Comparison of ENCODE assay signal across 13 cellular contexts in genomic region chr5:79464278-79464677, GRCh38. TPM values are rescaled to one million over a fixed set of nuclear protein-coding genes. Genes with fewer than 3 reads are reported as not detected.
A peak's percentile ranks its signal among the peaks of the same experiment; 100 is the strongest.
DNase-seq lines count a peak whose midpoint lies in the region; ATAC-seq, FAIRE-seq and TF ChIP-seq lines count a peak whose summit lies in the region.
"Had no signal": no experiment of that assay in that cellular context is flagged by ENCODE, and none has a peak within 500 bp of the region (broad histone marks: within the 10 kb centered on the region; RNA-seq: fewer than 3 reads in every experiment).

No MANE protein-coding gene starts in this region.

- TF ChIP-seq CTCF in A549 (IDR thresholded peaks at IDR 0.05) (no peak), HCT116 (IDR thresholded peaks at IDR 0.05 in 2 of 3, conservative IDR thresholded peaks at IDR 0.05 in 1 of 3; ENCODE audit: borderline replicate concordance in 1 of 3, insufficient read depth in 1 of 3, low read depth in 2 of 3, low read length in 2 of 3) (no peak), chondrocyte (IDR thresholded peaks at IDR 0.05) (no peak), upper lobe of left lung (IDR thresholded peaks at IDR 0.05) (no peak)

- H3K27ac Mint-ChIP-seq in chondrocyte (ENCODE audit: unreplicated experiment) = peak overlapping the region; percentile 20
- H3K27ac Mint-ChIP-seq: CD8-positive, alpha-beta T cell had no signal

- H3K4me1 Mint-ChIP-seq in chondrocyte (ENCODE audit: low read depth) = peaks cover 17% of the 10 kb centered on the region

- intact Hi-C loops in HCT116 (cut with micrococcal nuclease) = loop anchor here (1.0 to 10.0 kb wide), 4 partner anchors 208 to 559 kb away; no protein-coding TSS in a partner anchor

- no peak overlapping the region for H3K9ac ChIP-seq in HCT116 (ENCODE audit: low read length)
- no peak overlapping the region for H3K9ac ChIP-seq in mesendoderm (ENCODE audit: low read length)
- H3K9ac ChIP-seq: BLaER1 treated with 17β-estradiol and CSF1 and Interleukin-3, amounts not matched to agents 10 nM and 100 nM had no signal

- H3K4me3 ChIP-seq in A549 (no peak overlapping the region), HCT116 (replicated peaks in 1 of 2; ENCODE audit: low read depth in 1 of 2, low read length in 2 of 2) (no peak overlapping the region), neuron (ENCODE audit: low read length) (no peak overlapping the region), mesendoderm (ENCODE audit: low read length) (no peak overlapping the region), upper lobe of left lung (no peak overlapping the region)
- H3K4me3 ChIP-seq: BLaER1 treated with 17β-estradiol and CSF1 and Interleukin-3, amounts not matched to agents 10 nM and 100 nM had no signal

- no peak overlapping the region for H4K8ac ChIP-seq in mesendoderm (ENCODE audit: low read depth, low read length)

- H3K9me3 ChIP-seq in A549 (no peaks in the 10 kb centered on the region), HCT116 (ENCODE audit: control insufficient read depth in 1 of 2, insufficient read depth in 1 of 2, low read depth in 1 of 2, low read length in 2 of 2) (no peaks in the 10 kb centered on the region), neuron (ENCODE audit: low read length) (no peaks in the 10 kb centered on the region), upper lobe of left lung (no peaks in the 10 kb centered on the region)
- H3K9me3 ChIP-seq: BLaER1 treated with 17β-estradiol and CSF1 and Interleukin-3, amounts not matched to agents 10 nM and 100 nM had no signal

- H2AFZ ChIP-seq in HCT116 (ENCODE audit: low read depth, low read length, poor library complexity, severe bottlenecking) (no peak overlapping the region), neuron (ENCODE audit: low read depth, low read length) (peak overlapping the region; percentile 65)

- TF ChIP-seq EP300 in A549 (IDR thresholded peaks at IDR 0.05) (no peak), upper lobe of left lung (IDR thresholded peaks at IDR 0.05) (no peak)

- no peaks in the 10 kb centered on the region for H3K9me3 Mint-ChIP-seq in chondrocyte (ENCODE audit: low read depth)
- H3K9me3 Mint-ChIP-seq: CD8-positive, alpha-beta T cell had no signal

- BruUV-seq in HCT116 (replicated peaks; lab: Mats Ljungman, UMichigan) = no TSS peak

- no peak overlapping the region for H3K27ac ChIP-seq in A549
- H3K27ac ChIP-seq in HCT116 (ENCODE audit: low read depth, low read length) = no peak overlapping the region
- no peak overlapping the region for H3K27ac ChIP-seq in mesendoderm (ENCODE audit: low read depth, low read length)
- no peak overlapping the region for H3K27ac ChIP-seq in upper lobe of left lung
- H3K27ac ChIP-seq: BLaER1 treated with 17β-estradiol and CSF1 and Interleukin-3, amounts not matched to agents 10 nM and 100 nM had no signal

- FAIRE-seq in A549 (lab: Jason Lieb, UNC) = no peak

- no peak for TF ChIP-seq RAD21 in A549 (conservative IDR thresholded peaks at IDR 0.05 in 1 of 2, IDR thresholded peaks at IDR 0.05 in 1 of 2)
- no peak for TF ChIP-seq RAD21 in HCT116 (IDR thresholded peaks at IDR 0.05; ENCODE audit: low read depth)

- H2BK120ac ChIP-seq in mesendoderm (ENCODE audit: low read depth, low read length) = no peak overlapping the region

- CTCF ChIA-PET in A549 (lab: Yijun Ruan, JAX) = interaction anchor here (0.6 to 13.1 kb wide), 40 partner anchors 8 to 919 kb away, joined by 3 to 146 read pairs (median 4); partner anchors contain the start of gene HOMER1
- CTCF ChIA-PET in HCT116 (lab: Charles Lee) = interaction anchor here (0.9 to 2.9 kb wide), 9 partner anchors 10 to 619 kb away, joined by 3 to 15 read pairs (median 5); no protein-coding TSS in a partner anchor

- H3K18ac ChIP-seq in mesendoderm (ENCODE audit: low read length) = no peak overlapping the region

- H3K36me3 ChIP-seq in HCT116 (ENCODE audit: control insufficient read depth in 1 of 2, insufficient read depth in 2 of 2, low read length in 2 of 2) (no peaks in the 10 kb centered on the region), neuron (ENCODE audit: insufficient read depth, low read length) (no peaks in the 10 kb centered on the region), mesendoderm (ENCODE audit: control insufficient read depth, insufficient read depth, low read length) (no peaks in the 10 kb centered on the region), upper lobe of left lung (no peaks in the 10 kb centered on the region)
- H3K36me3 ChIP-seq: BLaER1 treated with 17β-estradiol and CSF1 and Interleukin-3, amounts not matched to agents 10 nM and 100 nM had no signal

- no peaks in the 10 kb centered on the region for H3K36me3 Mint-ChIP-seq in chondrocyte (ENCODE audit: low read depth)
- H3K36me3 Mint-ChIP-seq: CD8-positive, alpha-beta T cell had no signal

- H3K79me2 ChIP-seq in HCT116 (ENCODE audit: insufficient read depth, low read length) (peaks cover 23% of the 10 kb centered on the region; the same call in 1 of the 2 replicates), mesendoderm (ENCODE audit: control insufficient read depth, insufficient read depth, low read length) (peaks cover 17% of the 10 kb centered on the region)

- TF ChIP-seq POLR2A in A549 (IDR thresholded peaks at IDR 0.05; ENCODE audit: low read length) (no peak), HCT116 (IDR thresholded peaks at IDR 0.05; ENCODE audit: borderline replicate concordance, extremely low read depth, insufficient read depth, insufficient read length) (no peak), upper lobe of left lung (IDR thresholded peaks at IDR 0.05) (no peak)

- no peak overlapping the region for H3K4ac ChIP-seq in mesendoderm (ENCODE audit: low read depth, low read length)

- H2BK5ac ChIP-seq in mesendoderm (ENCODE audit: low read length) = no peak overlapping the region

- no peak overlapping the region for H2AK5ac ChIP-seq in mesendoderm (ENCODE audit: low read length)

- no peak overlapping the region for H4K5ac ChIP-seq in mesendoderm (ENCODE audit: low read length)

- 66% methylated on average over 3 of the region's 3 CpGs for WGBS in A549 (ENCODE audit: missing lambda C conversion rate)
- WGBS in mesendoderm (ENCODE audit: extremely low coverage, insufficient coverage, low lambda C conversion rate) = no CpG with 5 or more reads among the region's 3 CpGs
- WGBS in upper lobe of left lung, 2 donors = 63 to 64% methylated on average over 3 of the region's 3 CpGs

- DNase-seq in A549 (ENCODE audit: low read depth in 1 of 2, low spot score in 1 of 2) (no peak), HCT116 (ENCODE audit: low read depth, low spot score) (no peak), chondrocyte (ENCODE audit: low spot score) (no peak), mesendoderm (no peak), DMS153 (lab: John Stamatoyannopoulos, UW) (no peak), activated gamma-delta T cell (lab: John Stamatoyannopoulos, UW) (no peak), upper lobe of left lung (no peak)
- DNase-seq: Calu3; CD8-positive, alpha-beta T cell; H7; NCI-H1930 had no signal

- no peaks in the 10 kb centered on the region for H3K9me2 ChIP-seq in HCT116 (ENCODE audit: insufficient read depth)

- H3K4me2 ChIP-seq in A549 (peak overlapping the region; percentile 17; the same call in 1 of the 3 replicates), HCT116 (ENCODE audit: low read length) (no peak overlapping the region), mesendoderm (ENCODE audit: low read length) (no peak overlapping the region)
- H3K4me2 ChIP-seq: BLaER1 treated with 17β-estradiol and CSF1 and Interleukin-3, amounts not matched to agents 10 nM and 100 nM had no signal

- no peak overlapping the region for H2BK15ac ChIP-seq in mesendoderm (replicated peaks; ENCODE audit: low read depth)

- ATAC-seq in A549 (no peak), HCT116 (peak; percentile 44; the same call in 1 of the 2 replicates), upper lobe of left lung (ENCODE audit: low FRiP score in 2 of 2) (no peak)

- H3K56ac ChIP-seq in mesendoderm (ENCODE audit: low read length) = no peak overlapping the region

- no peak overlapping the region for H3K23ac ChIP-seq in mesendoderm (ENCODE audit: low read length)

- H4K20me1 ChIP-seq in HCT116 (ENCODE audit: insufficient read depth) = no peaks in the 10 kb centered on the region; the same call in 1 of the 2 replicates

- no peaks in the 10 kb centered on the region for H3K27me3 ChIP-seq in HCT116 (ENCODE audit: insufficient read depth, low read length)
- no peaks in the 10 kb centered on the region for H3K27me3 ChIP-seq in neuron (ENCODE audit: insufficient read depth, low read length)
- H3K27me3 ChIP-seq in mesendoderm (ENCODE audit: insufficient read depth, low read length, poor library complexity) = no peaks in the 10 kb centered on the region
- no peaks in the 10 kb centered on the region for H3K27me3 ChIP-seq in upper lobe of left lung
- H3K27me3 ChIP-seq: BLaER1 treated with 17β-estradiol and CSF1 and Interleukin-3, amounts not matched to agents 10 nM and 100 nM had no signal

- H3K4me1 ChIP-seq in A549 (no peaks in the 10 kb centered on the region), HCT116 (ENCODE audit: control insufficient read depth in 1 of 2, insufficient read depth in 2 of 2, low read length in 2 of 2) (no peaks in the 10 kb centered on the region), neuron (ENCODE audit: insufficient read depth, low read length) (no peaks in the 10 kb centered on the region), mesendoderm (ENCODE audit: control insufficient read depth, low read depth, low read length) (no peaks in the 10 kb centered on the region), upper lobe of left lung (no peaks in the 10 kb centered on the region)

- POLR2A ChIA-PET in A549 (lab: Yijun Ruan, JAX) = no interaction called here
- POLR2A ChIA-PET in HCT116 (lab: Charles Lee) = no interaction called here

- H3K4me3 Mint-ChIP-seq in chondrocyte (ENCODE audit: unreplicated experiment) = no peak overlapping the region
- H3K4me3 Mint-ChIP-seq: CD8-positive, alpha-beta T cell had no signal

- H3K27me3 Mint-ChIP-seq in chondrocyte (ENCODE audit: low read depth) = no peaks in the 10 kb centered on the region

- RAD21 ChIA-PET in HCT116 (lab: Charles Lee; ENCODE audit: low non-redundant PET in 1 of 2, low total read pairs in 2 of 2, uncharacterized antibody in 2 of 2, unreplicated experiment in 2 of 2) = interaction anchor here in 1 of 2 experiments (0.5 kb wide), 1 partner anchor 105 kb away, joined by 5 read pairs; no protein-coding TSS in a partner anchor

- peaks cover 10% of the 10 kb centered on the region for H3K79me1 ChIP-seq in mesendoderm (ENCODE audit: low read length)

TF ChIP-seq in A549, 52 proteins besides CTCF, POLR2A, EP300 and RAD21 (continues in another document):
- no peak for TF ChIP-seq JUNB (IDR thresholded peaks at IDR 0.05)

RNA-seq across cellular contexts. Expression of gene HOMER1, which starts 49.7 kb away (rescaled TPM):
- polyA plus RNA-seq in A549 (2011; rRNA removed) (5.6 and 9.3 TPM in 2 replicates), A549 (2017; fragmentation: RNase III; extraction: RNeasy Plus Mini Kit Qiagen cat#74134 plus additional on column Dnase treatment) (6.0 to 8.1 TPM (median 6.3 TPM) in 3 replicates)
- 1.2 and 1.6 TPM in 2 replicates for polyA plus RNA-seq in A549 (2012; cell fraction: cytosol; rRNA removed)
- 0.55 and 0.93 TPM in 2 replicates for polyA plus RNA-seq in A549 (2012; cell fraction: nucleus; rRNA removed)
- 4.8 and 5.8 TPM in 2 replicates for polyA minus RNA-seq in A549 (2011; rRNA and poly(A)+ RNA removed)
- total RNA-seq in HCT116 (2021; ENCODE audit: unreplicated experiment) (21.4 TPM), chondrocyte (14.3 to 19.1 TPM (median 15.8 TPM) in 3 replicates), upper lobe of left lung (10 to 100 TPM in 3 of 6 donors, 1 to 10 TPM in 3; 5.2 to 22.0 (median 9.7) TPM)
- 4.7 and 7.9 TPM in 2 replicates for polyA plus RNA-seq in HCT116 (2012)
- polyA plus RNA-seq in mesendoderm (2013, experiment 1 of 2) = 67.4 TPM
- polyA plus RNA-seq in mesendoderm (2013, experiment 2 of 2) = 65.4 TPM
